In genomic region chr1:168811213-168811612, GRCh38 we compare ENCODE assay signal across 1 cellular context.
TF ChIP-seq lines count a peak whose summit lies in the region.

No MANE protein-coding gene starts in this region.

TF ChIP-seq in WTC11, 78 proteins besides CTCF, POLR2A, EP300 and RAD21 (continued from another document):
- no peak for TF ChIP-seq ZSCAN18 (CRISPR knock-in tag; IDR thresholded peaks at IDR 0.05)
